ENCODE assay signal across 21 cellular contexts in the genomic region with DNA sequence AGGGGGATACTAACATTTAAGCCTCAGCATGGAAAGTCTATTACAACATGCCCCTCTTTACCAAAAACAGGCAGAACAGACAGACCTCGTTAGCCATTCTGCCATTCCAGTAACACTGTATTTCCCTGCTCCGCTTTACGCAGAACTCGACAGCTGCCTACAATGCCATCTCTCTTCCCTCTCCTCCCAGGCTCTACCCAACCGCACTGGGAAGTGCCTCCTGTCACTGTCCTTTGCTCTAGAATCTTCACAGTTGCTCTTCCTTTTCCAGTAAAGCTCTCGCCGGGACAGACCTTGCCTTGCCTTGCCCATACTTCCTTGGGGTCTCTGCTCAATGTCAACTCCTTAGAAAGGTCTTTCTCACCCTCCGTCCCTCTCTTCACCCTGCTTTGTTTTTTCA. TPM values are rescaled to one million over a fixed set of nuclear protein-coding genes. Genes with fewer than 3 reads are reported as not detected.
DNase-seq lines count a peak whose midpoint lies in the region; ATAC-seq and TF ChIP-seq lines count a peak whose summit lies in the region.
"Had no signal": no experiment of that assay in that cellular context is flagged by ENCODE, and none has a peak within 500 bp of the region (broad histone marks: within the 10 kb centered on the region; RNA-seq: fewer than 3 reads in every experiment).

No MANE protein-coding gene starts in this region.

- no peaks in the 10 kb centered on the region for H4K20me1 ChIP-seq in GM23338 (replicated peaks; ENCODE audit: insufficient read depth)
- H4K20me1 ChIP-seq: BLaER1 had no signal

- H3K27me3 ChIP-seq in GM23338 (ENCODE audit: insufficient read depth) (no peaks in the 10 kb centered on the region), upper lobe of right lung (no peaks in the 10 kb centered on the region)
- H3K27me3 ChIP-seq: BLaER1 had no signal

- CTCF ChIA-PET in activated naive CD4-positive, alpha-beta T cell treated with anti-CD3 and anti-CD28 coated beads, Interleukin-2, amount 10 ng/mL, durations not matched to agents 7 days and 5 days (lab: Charles Lee), result no interaction called here

- ATAC-seq in GM23338, result no peak
- peak; percentile 71 for ATAC-seq in upper lobe of right lung
- ATAC-seq in activated T-helper 17 cell treated with anti-CD3 and anti-CD28 coated beads, Interleukin-2, amount 50 U/mL, for 72 hours (replicated peaks), result no peak
- no peak for ATAC-seq in HG02938 (IDR thresholded peaks at IDR 0.05; ENCODE audit: unreplicated experiment)
- ATAC-seq in GM18873 (IDR thresholded peaks at IDR 0.05; ENCODE audit: low FRiP score, unreplicated experiment), result no peak
- ATAC-seq: PC-3 had no signal

- no peaks in the 10 kb centered on the region for H3K79me2 ChIP-seq in GM23338 (replicated peaks; ENCODE audit: insufficient read depth)

- TF ChIP-seq CTCF in GM23338 (conservative IDR thresholded peaks at IDR 0.05; ENCODE audit: low read depth in 2 of 2), result no peak
- no peak for TF ChIP-seq CTCF in upper lobe of right lung (IDR thresholded peaks at IDR 0.05)

- H3K4me3 ChIP-seq in GM23338 (no peak overlapping the region), upper lobe of right lung (no peak overlapping the region)
- H3K4me3 ChIP-seq: BLaER1, SK-N-MC had no signal

- H3F3A ChIP-seq in GM23338 (replicated peaks; ENCODE audit: low read depth), result no peaks in the 10 kb centered on the region

- peaks cover 59% of the 10 kb centered on the region for H3K4me1 Mint-ChIP-seq in activated naive CD4-positive, alpha-beta T cell treated with anti-CD3 and anti-CD28 coated beads, Interleukin-2, amount 50 U/mL, for 24 hours
- H3K4me1 Mint-ChIP-seq in activated naive CD4-positive, alpha-beta T cell treated with anti-CD3 and anti-CD28 coated beads, Interleukin-2, amount 10 ng/mL, durations not matched to agents 7 days and 5 days, result peaks cover 36% of the 10 kb centered on the region
- no peaks in the 10 kb centered on the region; the same call in 2 of the 3 replicates for H3K4me1 Mint-ChIP-seq in GM23338
- H3K4me1 Mint-ChIP-seq in dendritic cell treated with granulocyte-macrophage colony-stimulating factor and Interleukin-4, amounts not matched to agents 40 ng/mL and 50 ng/mL, for 4 days (ENCODE audit: low read depth), result peaks cover 28% of the 10 kb centered on the region
- peaks cover 18% of the 10 kb centered on the region for H3K4me1 Mint-ChIP-seq in activated T-helper 17 cell treated with anti-CD3 and anti-CD28 coated beads, Interleukin-2, amount 50 U/mL, for 72 hours

- H3K9me3 Mint-ChIP-seq in activated naive CD4-positive, alpha-beta T cell treated with anti-CD3 and anti-CD28 coated beads, Interleukin-2, amount 50 U/mL, for 24 hours, result no peaks in the 10 kb centered on the region
- H3K9me3 Mint-ChIP-seq in activated naive CD4-positive, alpha-beta T cell treated with anti-CD3 and anti-CD28 coated beads, Interleukin-2, amount 10 ng/mL, durations not matched to agents 7 days and 5 days, result no peaks in the 10 kb centered on the region
- peaks cover 6% of the 10 kb centered on the region for H3K9me3 Mint-ChIP-seq in GM23338
- no peaks in the 10 kb centered on the region for H3K9me3 Mint-ChIP-seq in dendritic cell treated with granulocyte-macrophage colony-stimulating factor and Interleukin-4, amounts not matched to agents 40 ng/mL and 50 ng/mL, for 4 days
- H3K9me3 Mint-ChIP-seq in activated T-helper 17 cell treated with anti-CD3 and anti-CD28 coated beads, Interleukin-2, amount 50 U/mL, for 72 hours, result no peaks in the 10 kb centered on the region

- H2AFZ ChIP-seq in GM23338, result no peak overlapping the region

- H3K4me3 Mint-ChIP-seq in activated naive CD4-positive, alpha-beta T cell treated with anti-CD3 and anti-CD28 coated beads, Interleukin-2, amount 50 U/mL, for 24 hours, result no peak overlapping the region
- H3K4me3 Mint-ChIP-seq in activated naive CD4-positive, alpha-beta T cell treated with anti-CD3 and anti-CD28 coated beads, Interleukin-2, amount 10 ng/mL, durations not matched to agents 7 days and 5 days, result no peak overlapping the region
- no peak overlapping the region for H3K4me3 Mint-ChIP-seq in GM23338
- no peak overlapping the region for H3K4me3 Mint-ChIP-seq in dendritic cell treated with granulocyte-macrophage colony-stimulating factor and Interleukin-4, amounts not matched to agents 40 ng/mL and 50 ng/mL, for 4 days
- no peak overlapping the region for H3K4me3 Mint-ChIP-seq in activated T-helper 17 cell treated with anti-CD3 and anti-CD28 coated beads, Interleukin-2, amount 50 U/mL, for 72 hours

- H3K9me3 ChIP-seq in upper lobe of right lung, result no peaks in the 10 kb centered on the region
- H3K9me3 ChIP-seq: BLaER1 had no signal

- H3K4me1 ChIP-seq in GM23338 (ENCODE audit: insufficient read depth) (no peaks in the 10 kb centered on the region), upper lobe of right lung (peaks cover 10% of the 10 kb centered on the region)

- peaks cover 15% of the 10 kb centered on the region for H3K36me3 Mint-ChIP-seq in activated naive CD4-positive, alpha-beta T cell treated with anti-CD3 and anti-CD28 coated beads, Interleukin-2, amount 50 U/mL, for 24 hours
- H3K36me3 Mint-ChIP-seq in activated naive CD4-positive, alpha-beta T cell treated with anti-CD3 and anti-CD28 coated beads, Interleukin-2, amount 10 ng/mL, durations not matched to agents 7 days and 5 days, result peaks cover 18% of the 10 kb centered on the region
- H3K36me3 Mint-ChIP-seq in GM23338 (ENCODE audit: low read depth), result peaks cover 27% of the 10 kb centered on the region
- H3K36me3 Mint-ChIP-seq in dendritic cell treated with granulocyte-macrophage colony-stimulating factor and Interleukin-4, amounts not matched to agents 40 ng/mL and 50 ng/mL, for 4 days (ENCODE audit: low read depth), result peaks cover 31% of the 10 kb centered on the region
- peaks cover 24% of the 10 kb centered on the region for H3K36me3 Mint-ChIP-seq in activated T-helper 17 cell treated with anti-CD3 and anti-CD28 coated beads, Interleukin-2, amount 50 U/mL, for 72 hours (ENCODE audit: low read depth)

- intact Hi-C loops in dendritic cell treated with granulocyte-macrophage colony-stimulating factor and Interleukin-4, amounts not matched to agents 40 ng/mL and 50 ng/mL, for 4 days (cut with micrococcal nuclease), result no loop called here
- intact Hi-C loops in upper lobe of right lung (cut with DNase I), result no loop called here

- peak overlapping the region; percentile 57 for H3K27ac Mint-ChIP-seq in activated naive CD4-positive, alpha-beta T cell treated with anti-CD3 and anti-CD28 coated beads, Interleukin-2, amount 50 U/mL, for 24 hours
- H3K27ac Mint-ChIP-seq in activated naive CD4-positive, alpha-beta T cell treated with anti-CD3 and anti-CD28 coated beads, Interleukin-2, amount 10 ng/mL, durations not matched to agents 7 days and 5 days, result no peak overlapping the region
- 0 out of 2 replicates have a peak overlapping the region, but pooled peaks have one; percentile 1 for H3K27ac Mint-ChIP-seq in GM23338
- peak overlapping the region; percentile 61 for H3K27ac Mint-ChIP-seq in dendritic cell treated with granulocyte-macrophage colony-stimulating factor and Interleukin-4, amounts not matched to agents 40 ng/mL and 50 ng/mL, for 4 days
- no peak overlapping the region for H3K27ac Mint-ChIP-seq in activated T-helper 17 cell treated with anti-CD3 and anti-CD28 coated beads, Interleukin-2, amount 50 U/mL, for 72 hours

- no peak overlapping the region for H3K27ac ChIP-seq in GM23338 (ENCODE audit: low read depth)
- no peak overlapping the region for H3K27ac ChIP-seq in upper lobe of right lung
- H3K27ac ChIP-seq: BLaER1, SK-N-MC had no signal

- H3K4me2 ChIP-seq in GM23338, result no peak overlapping the region
- H3K4me2 ChIP-seq: BLaER1 had no signal

- H3K27me3 Mint-ChIP-seq in activated naive CD4-positive, alpha-beta T cell treated with anti-CD3 and anti-CD28 coated beads, Interleukin-2, amount 50 U/mL, for 24 hours, result no peaks in the 10 kb centered on the region
- H3K27me3 Mint-ChIP-seq in activated naive CD4-positive, alpha-beta T cell treated with anti-CD3 and anti-CD28 coated beads, Interleukin-2, amount 10 ng/mL, durations not matched to agents 7 days and 5 days, result no peaks in the 10 kb centered on the region
- peaks cover 2% of the 10 kb centered on the region for H3K27me3 Mint-ChIP-seq in GM23338 (ENCODE audit: insufficient read depth, low read depth, poor library complexity)
- H3K27me3 Mint-ChIP-seq in dendritic cell treated with granulocyte-macrophage colony-stimulating factor and Interleukin-4, amounts not matched to agents 40 ng/mL and 50 ng/mL, for 4 days, result no peaks in the 10 kb centered on the region
- H3K27me3 Mint-ChIP-seq in activated T-helper 17 cell treated with anti-CD3 and anti-CD28 coated beads, Interleukin-2, amount 50 U/mL, for 72 hours, result no peaks in the 10 kb centered on the region

- DNase-seq in activated naive CD4-positive, alpha-beta T cell treated with anti-CD3 and anti-CD28 coated beads, Interleukin-2, amount 10 ng/mL, durations not matched to agents 7 days and 5 days, result no peak
- DNase-seq in GM23338 (ENCODE audit: low spot score) (no peak), upper lobe of right lung (no peak)
- DNase-seq: EL, GF-D8, Kasumi-1, NCI-H1417, NCI-H1694 treated with DMSO at 0.1 percent for 48 hours, NCI-H2081 treated with DMSO at 0.1 percent for 48 hours, NCI-H2171 treated with DMSO at 0.1 percent for 48 hours, NCI-H526, PC-3, RPMI8226, SHP77 treated with DMSO at 0.1 percent for 48 hours had no signal

- 0 out of 2 replicates have a peak, but pooled peaks cover 4% of the 10 kb centered on the region for H3K36me3 ChIP-seq in GM23338 (ENCODE audit: insufficient read depth)
- peaks cover 25% of the 10 kb centered on the region for H3K36me3 ChIP-seq in upper lobe of right lung

- no peaks in the 10 kb centered on the region for H3K9me2 ChIP-seq in GM23338 (ENCODE audit: insufficient read depth)

TF ChIP-seq in GM23338, 12 proteins besides CTCF, POLR2A, EP300 and RAD21 (continues in another document):
- TF ChIP-seq JUNB (IDR thresholded peaks at IDR 0.05; ENCODE audit: unreplicated experiment), result no peak

RNA-seq across cellular contexts. Expression of gene COA6, which starts 22.8 kb away (rescaled TPM):
- total RNA-seq in GM23338 (2014; rRNA removed; shearing (Covaris generic)), result 20.7 and 33.9 TPM in 2 replicates
- 152 and 156 TPM in 2 replicates for polyA plus RNA-seq in GM23338 (2016; fragmentation: Nextera tagmentation; extraction: Ambion mirVana)
- total RNA-seq in upper lobe of right lung, result 25.0 TPM
- 10 to 100 TPM; 55.6 to 76.4 TPM for total RNA-seq in activated T-helper 17 cell treated with anti-CD3 and anti-CD28 coated beads, Interleukin-2, amount 50 U/mL, for 72 hours

Comparison
In these comparisons a context has a peak if more than half of its experiments do, and no peak if none do; other contexts are left out.
1. H3K27ac Mint-ChIP-seq: peak in activated naive CD4-positive, alpha-beta T cell treated with anti-CD3 and anti-CD28 coated beads, Interleukin-2, amount 50 U/mL, for 24 hours (single experiment), GM23338 (single experiment) and dendritic cell treated with granulocyte-macrophage colony-stimulating factor and Interleukin-4, amounts not matched to agents 40 ng/mL and 50 ng/mL, for 4 days (single experiment); none in activated naive CD4-positive, alpha-beta T cell treated with anti-CD3 and anti-CD28 coated beads, Interleukin-2, amount 10 ng/mL, durations not matched to agents 7 days and 5 days (single experiment) and activated T-helper 17 cell treated with anti-CD3 and anti-CD28 coated beads, Interleukin-2, amount 50 U/mL, for 72 hours (single experiment).